ENCODE assay signal across 1 cellular context in genomic region chr13:54875111-54875510, GRCh38.
A peak's percentile ranks its signal among the peaks of the same experiment; 100 is the strongest.
TF ChIP-seq lines count a peak whose summit lies in the region.

No MANE protein-coding gene starts in this region.

TF ChIP-seq in H1, 55 proteins besides CTCF, POLR2A, EP300 and RAD21 (continued from another document):
- TF ChIP-seq POU5F1 (IDR thresholded peaks at IDR 0.05; ENCODE audit: low read depth, low read length) (peak; percentile 78; the same call in 1 of the 2 replicates), SP2 (IDR thresholded peaks at IDR 0.05; ENCODE audit: low read length) (no peak)
- TF ChIP-seq, protein P1, sequence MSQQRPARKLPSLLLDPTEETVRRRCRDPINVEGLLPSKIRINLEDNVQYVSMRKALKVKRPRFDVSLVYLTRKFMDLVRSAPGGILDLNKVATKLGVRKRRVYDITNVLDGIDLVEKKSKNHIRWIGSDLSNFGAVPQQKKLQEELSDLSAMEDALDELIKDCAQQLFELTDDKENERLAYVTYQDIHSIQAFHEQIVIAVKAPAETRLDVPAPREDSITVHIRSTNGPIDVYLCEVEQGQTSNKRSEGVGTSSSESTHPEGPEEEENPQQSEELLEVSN (IDR thresholded peaks at IDR 0.05), result no peak
